ENCODE assay signal across 2 cellular contexts in genomic region chr12:3928538-3929220, GRCh38.
TF ChIP-seq lines count a peak whose summit lies in the region.

No MANE protein-coding gene starts in this region.

TF ChIP-seq in GM23338, 12 proteins besides CTCF, POLR2A, EP300 and RAD21:
- no peak for TF ChIP-seq ZNF331 (CRISPR knock-in tag; IDR thresholded peaks at IDR 0.05; ENCODE audit: low read depth)
- no peak for TF ChIP-seq STAT1 (IDR thresholded peaks at IDR 0.05; ENCODE audit: unreplicated experiment)
- no peak for TF ChIP-seq JUNB (IDR thresholded peaks at IDR 0.05; ENCODE audit: unreplicated experiment)
- TF ChIP-seq REST (IDR thresholded peaks at IDR 0.05; ENCODE audit: unreplicated experiment), result no peak
- TF ChIP-seq POLR2AphosphoS5 (IDR thresholded peaks at IDR 0.05; ENCODE audit: low read depth), result no peak
- no peak for TF ChIP-seq CREB1 (CRISPR knock-in tag; IDR thresholded peaks at IDR 0.05; ENCODE audit: low read depth)
- no peak for TF ChIP-seq ZNF114 (CRISPR knock-in tag; IDR thresholded peaks at IDR 0.05)
- no peak for TF ChIP-seq EZH2phosphoT487 (IDR thresholded peaks at IDR 0.05; ENCODE audit: unreplicated experiment)
- no peak for TF ChIP-seq ZNF462 (CRISPR knock-in tag; IDR thresholded peaks at IDR 0.05)
- TF ChIP-seq EZH2 (IDR thresholded peaks at IDR 0.05; ENCODE audit: low read depth, unreplicated experiment), result no peak
- no peak for TF ChIP-seq NANOG (IDR thresholded peaks at IDR 0.05; ENCODE audit: borderline replicate concordance)
- no peak for TF ChIP-seq ETS1 (IDR thresholded peaks at IDR 0.05)

TF ChIP-seq in GM12878, 131 proteins besides CTCF, POLR2A, EP300 and RAD21:
- peak; percentile 87 for TF ChIP-seq SPI1 (IDR thresholded peaks at IDR 0.05; ENCODE audit: borderline replicate concordance, insufficient read depth, low read depth, low read length)
- TF ChIP-seq EED (IDR thresholded peaks at IDR 0.05; ENCODE audit: low read depth), result peak; percentile 52
- 0 out of 2 replicates have a peak, but pooled peaks have one; percentile 46 for TF ChIP-seq BMI1 (IDR thresholded peaks at IDR 0.05; ENCODE audit: borderline replicate concordance)
- TF ChIP-seq LARP7 (IDR thresholded peaks at IDR 0.05), result no peak
- peak; percentile 39; the same call in 1 of the 2 replicates for TF ChIP-seq RUNX3 (IDR thresholded peaks at IDR 0.05; ENCODE audit: low read length)
